In genomic region chr2:177554365-177554764, GRCh38 we compare ENCODE assay signal across 24 cellular contexts.
"Had no signal": no experiment of that assay in that cellular context is flagged by ENCODE, and none has a peak within 500 bp of the region (broad histone marks: within the 10 kb centered on the region; RNA-seq: fewer than 3 reads in every experiment).

No MANE protein-coding gene starts in this region.

- H3K36me3 ChIP-seq: left lung, neutrophil, ovary, right atrium auricular region, upper lobe of left lung had no signal

- H3K27ac ChIP-seq: coronary artery, epithelial cell of prostate, neutrophil, ovary, psoas muscle, right atrium auricular region, upper lobe of left lung had no signal

- H3K27ac Mint-ChIP-seq: activated naive CD4-positive, alpha-beta T cell treated with anti-CD3 and anti-CD28 coated beads for 36 hours; endodermal cell had no signal

- H3K4me3 ChIP-seq: coronary artery, lung, ovary, right atrium auricular region had no signal

- H3K27me3 ChIP-seq: left lung, neutrophil, ovary, right atrium auricular region, upper lobe of left lung had no signal

- ATAC-seq: activated CD4-positive, CD25-positive, alpha-beta regulatory T cell treated with anti-CD3 and anti-CD28 coated beads, Interleukin-2, amount 50 U/mL, for 24 hours; activated T-cell treated with anti-CD3 and anti-CD28 coated beads, Interleukin-2, amount 50 U/mL, for 72 hours; left lung; naive thymus-derived CD4-positive, alpha-beta T cell; psoas muscle; stimulated activated naive CD8-positive, alpha-beta T cell treated with anti-CD3 and anti-CD28 coated beads, Interleukin-15, Interleukin-2, amounts not matched to agents 100 U/mL and 50 U/mL, for 24 hours; T-helper 17 cell had no signal

- H3K4me1 Mint-ChIP-seq: endodermal cell had no signal

- H3K9me3 ChIP-seq: left lung, neutrophil, ovary, psoas muscle, right atrium auricular region, upper lobe of left lung had no signal

- H3K27me3 Mint-ChIP-seq: activated CD4-positive, alpha-beta memory T cell treated with anti-CD3 and anti-CD28 coated beads, Interleukin-2, amount 10 ng/mL, durations not matched to agents 7 days and 5 days had no signal

- DNase-seq: activated CD4-positive, alpha-beta memory T cell treated with anti-CD3 and anti-CD28 coated beads, Interleukin-2, amount 10 ng/mL, durations not matched to agents 7 days and 5 days; activated CD4-positive, alpha-beta T cell treated with anti-CD3 and anti-CD28 coated beads, Interleukin-2, amount 10 ng/mL, durations not matched to agents 24 days and 14 days; activated effector memory CD4-positive, alpha-beta T cell treated with Interleukin-2 at 50 U/mL for 16 hours; activated naive CD4-positive, alpha-beta T cell treated with anti-CD3 and anti-CD28 coated beads for 36 hours; activated T-cell treated with anti-CD3 and anti-CD28 coated beads, Interleukin-2, amount 50 U/mL, for 72 hours; anterior cingulate cortex; endodermal cell; foreskin melanocyte; immature natural killer cell; kidney glomerular epithelial cell; left lung; naive thymus-derived CD4-positive, alpha-beta T cell; ovary; psoas muscle; stimulated activated CD4-positive, alpha-beta T cell treated with anti-CD3 and anti-CD28 coated beads, Interleukin-4, amount 100 ng/mL, for 24 hours; stimulated activated naive CD8-positive, alpha-beta T cell treated with anti-CD3 and anti-CD28 coated beads, Interleukin-15, Interleukin-2, amounts not matched to agents 100 U/mL and 50 U/mL, for 24 hours; T-helper 17 cell; upper lobe of left lung had no signal
